In genomic region chr10:79981356-79981672, GRCh38 we compare ENCODE assay signal across 9 cellular contexts. TPM values are rescaled to one million over a fixed set of nuclear protein-coding genes. Genes with fewer than 3 reads are reported as not detected.
DNase-seq lines count a peak whose midpoint lies in the region; ATAC-seq, FAIRE-seq and TF ChIP-seq lines count a peak whose summit lies in the region.
"Had no signal": no experiment of that assay in that cellular context is flagged by ENCODE, and none has a peak within 500 bp of the region (broad histone marks: within the 10 kb centered on the region; RNA-seq: fewer than 3 reads in every experiment).

No MANE protein-coding gene starts in this region.

- peak overlapping the region; percentile 82 for H3K4me3 Mint-ChIP-seq in Caco-2 (ENCODE audit: unreplicated experiment)

- H3K4me3 ChIP-seq in Caco-2 (ENCODE audit: low read depth, low read length) (peak overlapping the region; percentile 82), WI38 (ENCODE audit: low read depth, low read length) (peak overlapping the region; percentile 53), pancreas (peak overlapping the region; percentile 44 to 69 (median 56))

- H3K27ac ChIP-seq in pancreas, result peak overlapping the region; percentile 86 to 98 (median 97)

- H3K36me3 ChIP-seq in Caco-2 (ENCODE audit: control insufficient read depth, insufficient read depth, low read length) (no peaks in the 10 kb centered on the region), pancreas (no peaks in the 10 kb centered on the region)

- DNase-seq in Caco-2 (no peak), globus pallidus (ENCODE audit: low spot score) (peak; percentile 45), pancreas (no peak), NCI-H187 treated with DMSO at 0.1 percent for 48 hours (lab: John Stamatoyannopoulos, UW) (no peak), foreskin melanocyte (no peak), HuH-7 (ENCODE audit: low spot score) (no peak)

- ATAC-seq in pancreas (peak in 2 of 4 donors; percentile 65 to 70), HG02678 (IDR thresholded peaks at IDR 0.05; ENCODE audit: unreplicated experiment) (no peak)

- no TSS peak for BruUV-seq in Caco-2 (replicated peaks; lab: Mats Ljungman, UMichigan)

- H3K36me3 Mint-ChIP-seq in Caco-2 (ENCODE audit: insufficient read depth, unreplicated experiment), result peaks cover 6% of the 10 kb centered on the region

- CTCF ChIA-PET in Caco-2 (lab: Charles Lee), result no interaction called here

- 0 to 2% methylated on average over 17 to 19 of the region's 19 CpGs for WGBS in pancreas, 2 donors

- H3K27me3 ChIP-seq in Caco-2 (replicated peaks; ENCODE audit: control insufficient read depth, insufficient read depth, low read length) (no peaks in the 10 kb centered on the region), pancreas (no peaks in the 10 kb centered on the region)

- intact Hi-C loops in Caco-2 (cut with micrococcal nuclease; ENCODE audit: unreplicated experiment) (loop anchor here (1.0 kb wide), 1 partner anchor 66 kb away; no protein-coding TSS in a partner anchor), pancreas (cut with DNase I) (no loop called here)

- H3K9me3 ChIP-seq in Caco-2 (no peaks in the 10 kb centered on the region), pancreas (no peaks in the 10 kb centered on the region)

- no peak for FAIRE-seq in pancreas (lab: Jason Lieb, UNC)

- no peak overlapping the region for H3K27ac Mint-ChIP-seq in Caco-2 (ENCODE audit: unreplicated experiment)

- TF ChIP-seq CTCF in Caco-2 (IDR thresholded peaks at IDR 0.05; ENCODE audit: insufficient read depth in 1 of 2, low read depth in 1 of 2, low read length in 1 of 2, severe bottlenecking in 1 of 2, unreplicated experiment in 1 of 2) (no peak), WI38 (IDR thresholded peaks at IDR 0.05; ENCODE audit: low read depth, low read length) (no peak), pancreas (IDR thresholded peaks at IDR 0.05) (no peak)

- H3K9me3 Mint-ChIP-seq in Caco-2 (ENCODE audit: unreplicated experiment), result peaks cover 17% of the 10 kb centered on the region

- H3K4me1 ChIP-seq in Caco-2 (peaks cover 5% of the 10 kb centered on the region; the same call in 1 of the 2 replicates), pancreas (peaks cover 11 to 26% (median 16%) of the 10 kb centered on the region in 3 donors)

- H3K4me1 Mint-ChIP-seq in Caco-2 (ENCODE audit: low read depth, unreplicated experiment), result peaks cover 8% of the 10 kb centered on the region

- H3K27me3 Mint-ChIP-seq in Caco-2 (ENCODE audit: insufficient read depth, unreplicated experiment), result peaks cover 22% of the 10 kb centered on the region

- POLR2A ChIA-PET in Caco-2 (lab: Charles Lee), result no interaction called here

RNA-seq across cellular contexts. Expression of gene SFTPD, which starts 32.4 kb away (rescaled TPM):
- total RNA-seq in Caco-2 (2022), result 0.39 TPM in 1 of 2 replicates, not detected in the other
- total RNA-seq in pancreas, result 1 to 10 TPM; 1.5 to 3.2 (median 2.1) TPM
- polyA plus RNA-seq in pancreas, result 1 to 10 TPM; 1.7 to 5.9 TPM
- total RNA-seq: fibroblast of lung had no signal
- polyA plus RNA-seq: fibroblast of lung had no signal
